10 cellular contexts compared by ENCODE assay signal in genomic region chr2:102258386-102259074, GRCh38. TPM values are rescaled to one million over a fixed set of nuclear protein-coding genes. Genes with fewer than 3 reads are reported as not detected.
DNase-seq lines count a peak whose midpoint lies in the region; ATAC-seq and TF ChIP-seq lines count a peak whose summit lies in the region.
"Had no signal": no experiment of that assay in that cellular context is flagged by ENCODE, and none has a peak within 500 bp of the region (broad histone marks: within the 10 kb centered on the region; RNA-seq: fewer than 3 reads in every experiment).

No MANE protein-coding gene starts in this region.

- H3K27ac ChIP-seq in KOPT-K1 (ENCODE audit: low read depth, low read length, poor library complexity, severe bottlenecking): peak overlapping the region; percentile 23

- H3K36me3 ChIP-seq in KOPT-K1 (ENCODE audit: insufficient read depth, low read length): no peaks in the 10 kb centered on the region
- H3K36me3 ChIP-seq: heart left ventricle had no signal

- no peak for ATAC-seq in HG03432 (IDR thresholded peaks at IDR 0.05; ENCODE audit: unreplicated experiment)

- intact Hi-C loops in activated naive CD4-positive, alpha-beta T cell treated with anti-CD3 and anti-CD28 coated beads for 36 hours (cut with micrococcal nuclease): loop anchor here (1.0 to 5.0 kb wide), 15 partner anchors 37 to 1006 kb away; partner anchors contain the start of gene CNOT11
- intact Hi-C loops in posterior vena cava (cut with DNase I): no loop called here

- H3K9me3 Mint-ChIP-seq in activated naive CD4-positive, alpha-beta T cell treated with anti-CD3 and anti-CD28 coated beads for 36 hours: peaks cover 4% of the 10 kb centered on the region
- no peaks in the 10 kb centered on the region for H3K9me3 Mint-ChIP-seq in mesothelial cell of epicardium
- H3K9me3 Mint-ChIP-seq: activated B cell treated with CpG ODN at 0.5 μM for 24 hours had no signal

- TF ChIP-seq CTCF in mesothelial cell of epicardium (IDR thresholded peaks at IDR 0.05; ENCODE audit: unreplicated experiment): no peak

- DNase-seq in AML-193 (lab: John Stamatoyannopoulos, UW): peak; percentile 23 to 30
- DNase-seq in activated naive CD4-positive, alpha-beta T cell treated with anti-CD3 and anti-CD28 coated beads for 36 hours: peak; percentile 71
- DNase-seq in kidney glomerular epithelial cell (lab: John Stamatoyannopoulos, UW): peak; percentile 90
- DNase-seq in posterior vena cava (ENCODE audit: low spot score): no peak
- DNase-seq in T-helper 9 cell: no peak
- no peak for DNase-seq in mesothelial cell of epicardium (ENCODE audit: low spot score in 2 of 2, unreplicated experiment in 2 of 2)
- DNase-seq: activated B cell treated with CpG ODN at 0.5 μM for 24 hours, heart left ventricle had no signal

- H3K27me3 Mint-ChIP-seq in activated naive CD4-positive, alpha-beta T cell treated with anti-CD3 and anti-CD28 coated beads for 36 hours (ENCODE audit: low read depth): no peaks in the 10 kb centered on the region
- peaks cover 6% of the 10 kb centered on the region for H3K27me3 Mint-ChIP-seq in mesothelial cell of epicardium (ENCODE audit: low read depth)

- CTCF ChIA-PET in activated naive CD4-positive, alpha-beta T cell treated with anti-CD3 and anti-CD28 coated beads for 36 hours (lab: Charles Lee): interaction anchor here (1.1 to 1.7 kb wide), 3 partner anchors 18 to 238 kb away, joined by 4 to 6 read pairs (median 5); no protein-coding TSS in a partner anchor

- H3K4me3 Mint-ChIP-seq in activated naive CD4-positive, alpha-beta T cell treated with anti-CD3 and anti-CD28 coated beads for 36 hours: no peak overlapping the region
- H3K4me3 Mint-ChIP-seq in mesothelial cell of epicardium: no peak overlapping the region
- H3K4me3 Mint-ChIP-seq: activated B cell treated with CpG ODN at 0.5 μM for 24 hours had no signal

- peaks cover 13% of the 10 kb centered on the region for H3K9me3 ChIP-seq in KOPT-K1 (ENCODE audit: insufficient read depth, low read length, poor library complexity, severe bottlenecking)
- H3K9me3 ChIP-seq: heart left ventricle had no signal

- H3K27ac Mint-ChIP-seq in activated naive CD4-positive, alpha-beta T cell treated with anti-CD3 and anti-CD28 coated beads for 36 hours: peak overlapping the region; percentile 95
- no peak overlapping the region for H3K27ac Mint-ChIP-seq in mesothelial cell of epicardium
- H3K27ac Mint-ChIP-seq: activated B cell treated with CpG ODN at 0.5 μM for 24 hours had no signal

- peaks cover 2% of the 10 kb centered on the region for H3K36me3 Mint-ChIP-seq in activated naive CD4-positive, alpha-beta T cell treated with anti-CD3 and anti-CD28 coated beads for 36 hours (ENCODE audit: low read depth)
- no peaks in the 10 kb centered on the region for H3K36me3 Mint-ChIP-seq in mesothelial cell of epicardium

- H3K4me1 Mint-ChIP-seq in activated naive CD4-positive, alpha-beta T cell treated with anti-CD3 and anti-CD28 coated beads for 36 hours (ENCODE audit: low read depth): peaks cover 46% of the 10 kb centered on the region
- peaks cover 2% of the 10 kb centered on the region for H3K4me1 Mint-ChIP-seq in mesothelial cell of epicardium
- H3K4me1 Mint-ChIP-seq: activated B cell treated with CpG ODN at 0.5 μM for 24 hours had no signal

RNA-seq across cellular contexts. Expression of gene IL1RL1, which starts 52.8 kb away (rescaled TPM):
- under 1 TPM; 0.22 to 0.43 TPM for total RNA-seq in activated naive CD4-positive, alpha-beta T cell treated with anti-CD3 and anti-CD28 coated beads for 36 hours
- total RNA-seq in posterior vena cava: 10 to 100 TPM; 15.8 to 16.2 TPM
- total RNA-seq in mesothelial cell of epicardium: 0.09 to 0.18 TPM in 2 of 3 replicates, not detected in the other
- total RNA-seq: activated B cell treated with CpG ODN at 0.5 μM for 24 hours had no signal

Comparison
In these comparisons a context has a peak if more than half of its experiments do, and no peak if none do; other contexts are left out.
1. DNase-seq: peak in AML-193 (2 of 2), activated naive CD4-positive, alpha-beta T cell treated with anti-CD3 and anti-CD28 coated beads for 36 hours (single experiment) and kidney glomerular epithelial cell (single experiment); none in posterior vena cava (single experiment), T-helper 9 cell (single experiment) and mesothelial cell of epicardium (0 of 2).
2. RNA of gene IL1RL1, which starts 52.8 kb away (total RNA-seq): 15.8 to 16.2 TPM in posterior vena cava; 0.22 to 0.43 TPM in activated naive CD4-positive, alpha-beta T cell treated with anti-CD3 and anti-CD28 coated beads for 36 hours and 0.09 to 0.18 TPM in mesothelial cell of epicardium; every median in the first group is over 10 times any median in the second.